ENCODE assay signal across 8 cellular contexts in the genomic region with DNA sequence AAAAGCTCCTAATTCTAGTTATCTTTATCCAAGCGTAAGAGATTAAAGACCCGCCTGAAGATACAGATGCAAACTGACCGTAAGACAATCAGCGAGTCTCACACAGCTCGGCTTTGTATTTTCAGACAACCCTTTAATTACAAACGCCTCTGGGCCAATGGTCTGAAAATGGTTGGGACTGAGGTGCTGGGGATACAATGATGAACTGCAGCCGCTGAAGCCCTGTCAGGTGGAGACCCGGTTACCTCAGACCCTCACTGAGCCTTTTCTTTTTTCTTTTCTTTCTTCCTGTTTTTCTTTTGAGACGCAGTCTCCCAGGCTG. TPM values are rescaled to one million over a fixed set of nuclear protein-coding genes. Genes with fewer than 3 reads are reported as not detected.
DNase-seq lines count a peak whose midpoint lies in the region; ATAC-seq and TF ChIP-seq lines count a peak whose summit lies in the region.

No MANE protein-coding gene starts in this region.

- WGBS in ectodermal cell, 2 experiments = 42 to 47% methylated on average over 9 of the region's 9 CpGs

- TF ChIP-seq CTCF in PC-9 (conservative IDR thresholded peaks at IDR 0.05) (no peak), mesothelial cell of epicardium (IDR thresholded peaks at IDR 0.05; ENCODE audit: unreplicated experiment) (no peak)

- no peaks in the 10 kb centered on the region for H3K27me3 Mint-ChIP-seq in activated T-cell treated with anti-CD3 and anti-CD28 coated beads, Interleukin-2, amount 50 U/mL, for 24 hours
- H3K27me3 Mint-ChIP-seq in mesothelial cell of epicardium (ENCODE audit: low read depth) = no peaks in the 10 kb centered on the region

- H3K4me3 ChIP-seq in PC-9 (peak overlapping the region; percentile 86), ectodermal cell (ENCODE audit: insufficient read depth, low read depth, low read length) (peak overlapping the region; percentile 65)

- H3K79me2 ChIP-seq in PC-9 (ENCODE audit: low read depth) = peaks cover 12% of the 10 kb centered on the region

- H3K4me3 Mint-ChIP-seq in activated T-cell treated with anti-CD3 and anti-CD28 coated beads, Interleukin-2, amount 50 U/mL, for 24 hours = peak overlapping the region; percentile 98
- peak overlapping the region; percentile 95 for H3K4me3 Mint-ChIP-seq in mesothelial cell of epicardium

- H3F3A ChIP-seq in PC-9 (ENCODE audit: insufficient read depth, low read depth) = peaks cover 13% of the 10 kb centered on the region; the same call in 1 of the 2 replicates

- H3K9me3 ChIP-seq in PC-9 (ENCODE audit: insufficient read depth, low read depth) (no peaks in the 10 kb centered on the region), ectodermal cell (ENCODE audit: control insufficient read depth, low read length) (no peaks in the 10 kb centered on the region)

- H3K9me2 ChIP-seq in PC-9 (ENCODE audit: insufficient read depth) = no peaks in the 10 kb centered on the region

- CTCF ChIA-PET in PC-9 (lab: Charles Lee) = interaction anchor here (0.6 to 1.0 kb wide), 2 partner anchors 9 to 619 kb away, joined by 3 read pairs; no protein-coding TSS in a partner anchor

- H4K20me1 ChIP-seq in PC-9 (ENCODE audit: insufficient read depth) = no peaks in the 10 kb centered on the region

- peak overlapping the region; percentile 88 for H3K4me2 ChIP-seq in PC-9

- peak overlapping the region; percentile 99 for H2AFZ ChIP-seq in PC-9

- DNase-seq in activated T-cell treated with anti-CD3 and anti-CD28 coated beads, Interleukin-2, amount 50 U/mL, for 24 hours = no peak
- no peak for DNase-seq in activated T-cell treated with anti-CD3 and anti-CD28 coated beads, Interleukin-2, amount 50 U/mL, for 1 hour
- no peak for DNase-seq in PC-9
- DNase-seq in mesothelial cell of epicardium (ENCODE audit: low spot score in 2 of 2, unreplicated experiment in 2 of 2) = no peak
- DNase-seq in OCI-M2 (lab: John Stamatoyannopoulos, UW; ENCODE audit: unreplicated experiment) = no peak
- DNase-seq in NCI-H1048 (lab: John Stamatoyannopoulos, UW) = no peak

- H3K36me3 Mint-ChIP-seq in activated T-cell treated with anti-CD3 and anti-CD28 coated beads, Interleukin-2, amount 50 U/mL, for 24 hours (ENCODE audit: low read depth) = peaks cover 28% of the 10 kb centered on the region
- H3K36me3 Mint-ChIP-seq in mesothelial cell of epicardium = peaks cover 2% of the 10 kb centered on the region

- ATAC-seq in HG02678 (IDR thresholded peaks at IDR 0.05; ENCODE audit: unreplicated experiment) = peak; percentile 5

- H3K27ac ChIP-seq in PC-9 (peak overlapping the region; percentile 29; the same call in 1 of the 2 replicates), ectodermal cell (ENCODE audit: insufficient read depth, low read depth, low read length, poor library complexity, severe bottlenecking) (no peak overlapping the region)

- peak overlapping the region; percentile 98 for H3K27ac Mint-ChIP-seq in activated T-cell treated with anti-CD3 and anti-CD28 coated beads, Interleukin-2, amount 50 U/mL, for 24 hours
- peak overlapping the region; percentile 90 for H3K27ac Mint-ChIP-seq in mesothelial cell of epicardium

- H3K4me1 ChIP-seq in PC-9 (replicated peaks; ENCODE audit: insufficient read depth) (peaks cover 18% of the 10 kb centered on the region), ectodermal cell (ENCODE audit: control insufficient read depth, insufficient read depth, low read length) (peaks cover 4% of the 10 kb centered on the region)

- BruUV-seq in PC-9 (replicated peaks; lab: Mats Ljungman, UMichigan) = TSS peak; percentile 95

- H3K27me3 ChIP-seq in PC-9 (ENCODE audit: insufficient read depth, low read depth) (no peaks in the 10 kb centered on the region), ectodermal cell (ENCODE audit: control insufficient read depth, insufficient read depth, low read length, poor library complexity, severe bottlenecking) (no peaks in the 10 kb centered on the region)

- POLR2A ChIA-PET in PC-9 (lab: Charles Lee; ENCODE audit: unreplicated experiment) = interaction anchor here (0.6 kb wide), 1 partner anchor 73 kb away, joined by 3 read pairs; no protein-coding TSS in a partner anchor

- peaks cover 19% of the 10 kb centered on the region for H3K4me1 Mint-ChIP-seq in activated T-cell treated with anti-CD3 and anti-CD28 coated beads, Interleukin-2, amount 50 U/mL, for 24 hours (ENCODE audit: low read depth)
- H3K4me1 Mint-ChIP-seq in mesothelial cell of epicardium = peaks cover 10% of the 10 kb centered on the region

- H3K36me3 ChIP-seq in PC-9 (ENCODE audit: low read depth) (peaks cover 3% of the 10 kb centered on the region; the same call in 1 of the 2 replicates), ectodermal cell (ENCODE audit: control insufficient read depth, insufficient read depth, low read length) (peaks cover under 1% of the 10 kb centered on the region)

- no peaks in the 10 kb centered on the region for H3K9me3 Mint-ChIP-seq in activated T-cell treated with anti-CD3 and anti-CD28 coated beads, Interleukin-2, amount 50 U/mL, for 24 hours
- no peaks in the 10 kb centered on the region for H3K9me3 Mint-ChIP-seq in mesothelial cell of epicardium

- intact Hi-C loops in PC-9 (cut with micrococcal nuclease; ENCODE audit: unreplicated experiment) = loop anchor here (2.0 kb wide), 3 partner anchors 100 to 796 kb away; a partner anchor contains a TSS

RNA-seq across cellular contexts. Expression of a gene that starts 0.7 kb away (rescaled TPM):
- total RNA-seq in PC-9 (2021) (51.5 and 56.4 TPM in 2 replicates), mesothelial cell of epicardium (30.3 to 35.1 TPM (median 32.2 TPM) in 3 replicates)
- 53.5 TPM for polyA plus RNA-seq in ectodermal cell (2013, experiment 1 of 4)
- 45.5 TPM for polyA plus RNA-seq in ectodermal cell (2013, experiment 2 of 4)
- polyA plus RNA-seq in ectodermal cell (2013, experiment 3 of 4) = 45.0 TPM
- 54.4 TPM for polyA plus RNA-seq in ectodermal cell (2013, experiment 4 of 4)
